ENCODE assay signal across 1 cellular context in genomic region chr19:42010245-42011126, GRCh38.
TF ChIP-seq lines count a peak whose summit lies in the region.

No MANE protein-coding gene starts in this region.

TF ChIP-seq in K562, 482 proteins besides CTCF, POLR2A, EP300 and RAD21 (continued from another document):
- TF ChIP-seq MNT (conservative IDR thresholded peaks at IDR 0.05) (no peak), ZNF740 (CRISPR knock-in tag; IDR thresholded peaks at IDR 0.05) (no peak), ZNF740 (tag; IDR thresholded peaks at IDR 0.05) (no peak; a peak in 1 of 4 replicates), MYC (IDR thresholded peaks at IDR 0.05; ENCODE audit: low read depth, low read length) (peak; percentile 78), MYC (CRISPR knock-in tag; IDR thresholded peaks at IDR 0.05; ENCODE audit: borderline replicate concordance, low read depth) (no peak), KHSRP (IDR thresholded peaks at IDR 0.05) (no peak), KLF6 (CRISPR knock-in tag; IDR thresholded peaks at IDR 0.05; ENCODE audit: borderline replicate concordance) (peak; percentile 92), ZNF75A (CRISPR knock-in tag; IDR thresholded peaks at IDR 0.05) (peak; percentile 63; the same call in 1 of the 2 replicates), PBX2 (CRISPR knock-in tag; IDR thresholded peaks at IDR 0.05; ENCODE audit: low read depth) (no peak), PBX2 (tag; conservative IDR thresholded peaks at IDR 0.05; ENCODE audit: low read depth) (peak; percentile 53), ZNF175 (CRISPR knock-in tag; IDR thresholded peaks at IDR 0.05; ENCODE audit: low read depth) (peak; percentile 93), PPARD (CRISPR knock-in tag; IDR thresholded peaks at IDR 0.05) (no peak), HIVEP1 (CRISPR knock-in tag; IDR thresholded peaks at IDR 0.05) (peak; percentile 64; the same call in 1 of the 2 replicates), RUNX1 (IDR thresholded peaks at IDR 0.05; ENCODE audit: low read depth) (no peak), TBL1XR1 (IDR thresholded peaks at IDR 0.05; ENCODE audit: low read length in 2 of 2) (0 out of 4 replicates have a peak, but pooled peaks of 1 of the 2 experiments have one; percentile 15), HDAC1 (IDR thresholded peaks at IDR 0.05) (peak in 1 of 2 experiments; percentile 22; a peak in 1 of 4 replicates), CREB5 (CRISPR knock-in tag; IDR thresholded peaks at IDR 0.05) (peak; percentile 55)
